In the genomic region with DNA sequence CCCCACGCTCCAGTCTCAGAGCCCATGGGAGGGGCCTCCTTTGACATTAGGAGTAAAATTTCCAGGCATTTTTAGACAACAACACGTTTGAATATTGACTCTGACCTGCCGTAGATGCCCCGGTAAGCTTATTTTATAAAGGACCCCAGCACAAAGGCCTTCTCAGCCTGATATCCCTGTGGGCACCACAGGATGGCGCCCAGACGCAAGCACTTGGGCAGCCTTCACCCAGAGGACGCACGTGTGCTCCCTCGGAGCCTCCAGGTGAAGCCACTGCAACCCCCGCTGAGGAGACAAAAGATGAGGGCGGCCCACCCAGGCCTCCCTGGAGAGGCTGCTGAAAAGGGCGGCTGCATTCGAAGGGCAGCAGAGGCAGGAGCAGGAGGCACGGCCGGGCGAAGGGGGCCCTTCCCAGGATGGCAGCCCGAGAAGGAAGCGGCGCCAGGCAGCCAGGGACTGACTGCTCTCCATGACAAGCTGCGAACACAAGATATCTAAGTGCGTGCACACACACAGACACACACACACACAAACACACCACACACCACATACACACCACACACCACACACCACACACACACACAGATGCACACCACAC, we compare ENCODE assay signal across 9 cellular contexts. TPM values are rescaled to one million over a fixed set of nuclear protein-coding genes. Genes with fewer than 3 reads are reported as not detected.
DNase-seq lines count a peak whose midpoint lies in the region; ATAC-seq and TF ChIP-seq lines count a peak whose summit lies in the region.
"Had no signal": no experiment of that assay in that cellular context is flagged by ENCODE, and none has a peak within 500 bp of the region (broad histone marks: within the 10 kb centered on the region; RNA-seq: fewer than 3 reads in every experiment).

No MANE protein-coding gene starts in this region.

- H3K27ac ChIP-seq in left ventricle myocardium inferior (replicated peaks): no peak overlapping the region

- H3K4me1 ChIP-seq in left ventricle myocardium inferior: no peaks in the 10 kb centered on the region

- intact Hi-C loops in left ventricle myocardium inferior (cut with micrococcal nuclease): loop anchor here (10.0 kb wide), 1 partner anchor 708 kb away; no protein-coding TSS in a partner anchor

- H3K27me3 ChIP-seq in left ventricle myocardium inferior (ENCODE audit: low read depth): peaks cover 87% of the 10 kb centered on the region

- no peak for ATAC-seq in HG03135 (IDR thresholded peaks at IDR 0.05; ENCODE audit: unreplicated experiment)

- DNase-seq in activated gamma-delta T cell treated with Interleukin-2 at 50 U/mL for 16 hours (peak; percentile 41), activated gamma-delta T cell (lab: John Stamatoyannopoulos, UW) (no peak), NCI-H69 (lab: John Stamatoyannopoulos, UW) (peak; percentile 92), left ventricle myocardium inferior (no peak), putamen (ENCODE audit: low spot score) (no peak)
- DNase-seq in activated T-cell treated with anti-CD3 and anti-CD28 coated beads, Interleukin-2, amount 50 U/mL, for 1 hour: peak; percentile 57
- peak; percentile 54 for DNase-seq in stimulated activated CD4-positive, alpha-beta T cell treated with anti-CD3 and anti-CD28 coated beads, Interleukin-4, amount 100 ng/mL, for 1 hour

- no peak overlapping the region for H3K4me3 ChIP-seq in left ventricle myocardium inferior

- H3K36me3 ChIP-seq in left ventricle myocardium inferior: no peaks in the 10 kb centered on the region

- no peaks in the 10 kb centered on the region for H3K9me3 ChIP-seq in left ventricle myocardium inferior (replicated peaks)

- peak; percentile 71 for TF ChIP-seq CTCF in left ventricle myocardium inferior (IDR thresholded peaks at IDR 0.05; ENCODE audit: borderline replicate concordance)

RNA-seq across cellular contexts. Expression of a gene that starts 15.2 kb away (rescaled TPM):
- not detected for total RNA-seq in left ventricle myocardium inferior

RNA-seq across cellular contexts. Expression of a gene that starts 25.8 kb away (rescaled TPM):
- total RNA-seq in left ventricle myocardium inferior: not detected
- total RNA-seq: fibroblast of lung had no signal

RNA-seq across cellular contexts. Expression of a gene that starts 47.6 kb away (rescaled TPM):
- total RNA-seq in left ventricle myocardium inferior: 75.0 TPM

Comparison
In these comparisons a context has a peak if more than half of its experiments do, and no peak if none do; other contexts are left out.
1. DNase-seq: peak in activated gamma-delta T cell treated with Interleukin-2 at 50 U/mL for 16 hours (single experiment), NCI-H69 (single experiment), activated T-cell treated with anti-CD3 and anti-CD28 coated beads, Interleukin-2, amount 50 U/mL, for 1 hour (single experiment) and stimulated activated CD4-positive, alpha-beta T cell treated with anti-CD3 and anti-CD28 coated beads, Interleukin-4, amount 100 ng/mL, for 1 hour (single experiment); none in activated gamma-delta T cell (single experiment), left ventricle myocardium inferior (single experiment) and putamen (single experiment).